In the genomic region with DNA sequence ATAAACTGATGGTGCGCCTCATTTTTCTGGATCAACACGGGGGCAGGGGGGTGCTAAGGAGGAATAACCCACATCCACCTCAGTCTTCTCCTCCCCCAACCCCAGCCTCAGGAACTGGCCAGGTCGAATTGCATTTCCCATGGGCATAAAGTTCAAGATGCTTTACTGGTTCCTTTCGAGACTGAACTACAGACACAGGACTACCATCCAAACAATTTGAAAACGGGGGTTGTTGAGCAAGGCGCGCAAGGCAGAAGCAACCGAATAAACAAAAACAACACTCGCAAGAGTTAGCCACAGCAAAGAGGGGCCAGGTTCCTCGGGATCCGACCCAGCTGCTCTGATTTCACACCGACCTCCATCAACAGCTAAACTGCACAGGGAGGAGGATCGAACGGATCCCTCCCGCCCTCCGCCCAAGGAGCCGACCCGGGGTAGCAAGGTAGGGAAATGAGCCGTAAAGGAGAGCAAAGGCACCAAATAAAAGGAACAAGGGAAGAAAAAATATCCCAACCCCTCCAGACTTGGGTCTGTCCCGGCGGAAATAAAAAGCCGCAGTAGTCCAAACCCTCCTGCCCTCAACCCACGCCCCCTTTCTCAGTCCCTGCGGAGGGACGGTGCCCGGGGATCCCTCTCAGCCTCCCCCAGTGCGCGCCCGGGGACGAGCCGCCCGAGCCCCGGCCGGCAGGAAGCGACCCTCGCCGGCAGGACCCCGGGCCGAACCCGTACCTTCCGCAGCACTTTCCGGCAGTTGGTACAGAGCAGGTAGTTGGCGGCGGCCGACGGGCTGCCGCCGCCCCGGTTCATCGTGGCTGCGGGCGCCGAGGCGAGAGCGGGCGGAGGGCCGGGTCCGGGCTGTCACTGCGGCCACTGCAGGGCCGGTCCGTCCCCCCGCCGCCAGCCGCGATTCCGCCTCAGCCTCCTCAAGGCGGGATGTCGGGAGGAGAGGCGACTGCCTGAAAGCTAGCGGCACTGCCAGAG, we compare ENCODE assay signal across 8 cellular contexts. TPM values are rescaled to one million over a fixed set of nuclear protein-coding genes. Genes with fewer than 3 reads are reported as not detected.
DNase-seq lines count a peak whose midpoint lies in the region; ATAC-seq and TF ChIP-seq lines count a peak whose summit lies in the region.

No MANE protein-coding gene starts in this region.

- H3K4me1 ChIP-seq in right atrium auricular region: peaks cover 0 to 9% of the 10 kb centered on the region in 2 donors

- no peaks in the 10 kb centered on the region for H3K36me3 ChIP-seq in right atrium auricular region

- H3K4me3 ChIP-seq in right atrium auricular region: peak overlapping the region; percentile 82 to 91

- H3K9me3 ChIP-seq in right atrium auricular region: no peaks in the 10 kb centered on the region

- peak; percentile 13 for ATAC-seq in HG03025 (IDR thresholded peaks at IDR 0.05; ENCODE audit: low FRiP score, unreplicated experiment)

- peak overlapping the region; percentile 84 to 87 for H3K27ac ChIP-seq in right atrium auricular region

- TF ChIP-seq CTCF in right atrium auricular region (IDR thresholded peaks at IDR 0.05): no peak

- intact Hi-C loops in posterior vena cava (cut with DNase I): loop anchor here in 1 of 2 donors (10.0 kb wide), 1 partner anchor 474 kb away; no protein-coding TSS in a partner anchor

- DNase-seq in NCI-H748 (lab: John Stamatoyannopoulos, UW; ENCODE audit: unreplicated experiment) (peak; percentile 46), NCI-H748 treated with DMSO at 0.1 percent for 48 hours (lab: John Stamatoyannopoulos, UW) (no peak), RPMI7951 (ENCODE audit: low read depth) (peak; percentile 4), amygdala (lab: John Stamatoyannopoulos, UW) (peak in 30 of 56 donors; percentile 2 to 76 (median 39)), right atrium auricular region (ENCODE audit: low spot score) (peak; percentile 64), posterior vena cava (ENCODE audit: low spot score) (peak; percentile 78), SHP77 treated with DMSO at 0.1 percent for 48 hours (lab: John Stamatoyannopoulos, UW) (no peak)

- no peaks in the 10 kb centered on the region for H3K27me3 ChIP-seq in right atrium auricular region

RNA-seq across cellular contexts. Expression of gene SESN3, which starts 0.7 kb away (rescaled TPM):
- total RNA-seq in RPMI7951 (2014; rRNA removed; shearing (Covaris generic)): 2.8 and 3.4 TPM in 2 replicates
- total RNA-seq in right atrium auricular region (10 to 100 TPM in 1 of 2 donors, 1 to 10 TPM in 1; 9.9 to 13.3 TPM), posterior vena cava (10 to 100 TPM; 19.0 to 23.6 TPM)

Comparison
In these comparisons a context has a peak if more than half of its experiments do, and no peak if none do; other contexts are left out.
1. DNase-seq: peak in NCI-H748 (single experiment), RPMI7951 (single experiment), amygdala (30 of 56), right atrium auricular region (single experiment) and posterior vena cava (single experiment); none in NCI-H748 treated with DMSO at 0.1 percent for 48 hours (single experiment) and SHP77 treated with DMSO at 0.1 percent for 48 hours (single experiment).